In genomic region chr3:66472313-66473134, GRCh38 we compare ENCODE assay signal across 9 cellular contexts. TPM values are rescaled to one million over a fixed set of nuclear protein-coding genes. Genes with fewer than 3 reads are reported as not detected.
DNase-seq lines count a peak whose midpoint lies in the region; ATAC-seq, FAIRE-seq and TF ChIP-seq lines count a peak whose summit lies in the region.
"Had no signal": no experiment of that assay in that cellular context is flagged by ENCODE, and none has a peak within 500 bp of the region (broad histone marks: within the 10 kb centered on the region; RNA-seq: fewer than 3 reads in every experiment).

No MANE protein-coding gene starts in this region.

- H3K4me2 ChIP-seq in Karpas-422 (ENCODE audit: low read depth, low read length, poor library complexity, severe bottlenecking), result peak overlapping the region; percentile 46

- H3K9me3 Mint-ChIP-seq in activated naive CD4-positive, alpha-beta T cell treated with anti-CD3 and anti-CD28 coated beads, Interleukin-2, amount 50 U/mL, for 24 hours, result no peaks in the 10 kb centered on the region

- H3K4me3 Mint-ChIP-seq in activated naive CD4-positive, alpha-beta T cell treated with anti-CD3 and anti-CD28 coated beads, Interleukin-2, amount 50 U/mL, for 24 hours, result peak overlapping the region; percentile 62

- peaks cover 17% of the 10 kb centered on the region; the same call in 1 of the 2 replicates for H3K79me2 ChIP-seq in Karpas-422 (ENCODE audit: low read length)

- ATAC-seq in GM21786 (IDR thresholded peaks at IDR 0.05; ENCODE audit: unreplicated experiment) (peak; percentile 64), lower lobe of right lung (peak in 1 of 2 donors; percentile 66)

- peak; percentile 77 for FAIRE-seq in GM12891 (lab: Jason Lieb, UNC)

- H3K27me3 Mint-ChIP-seq in activated naive CD4-positive, alpha-beta T cell treated with anti-CD3 and anti-CD28 coated beads, Interleukin-2, amount 50 U/mL, for 24 hours, result no peaks in the 10 kb centered on the region

- peak overlapping the region; percentile 8; the same call in 1 of the 2 replicates for H2AFZ ChIP-seq in Karpas-422 (ENCODE audit: low read length)

- peaks cover 6% of the 10 kb centered on the region for H3K36me3 Mint-ChIP-seq in activated naive CD4-positive, alpha-beta T cell treated with anti-CD3 and anti-CD28 coated beads, Interleukin-2, amount 50 U/mL, for 24 hours

- intact Hi-C loops in lower lobe of right lung (cut with DNase I), result no loop called here

- H3K27me3 ChIP-seq in Karpas-422 (ENCODE audit: low read length) (no peaks in the 10 kb centered on the region), lower lobe of right lung (ENCODE audit: low read depth) (no peaks in the 10 kb centered on the region)

- H3K9me3 ChIP-seq in Karpas-422 (ENCODE audit: low read length), result no peaks in the 10 kb centered on the region
- no peaks in the 10 kb centered on the region for H3K9me3 ChIP-seq in lower lobe of right lung

- DNase-seq in GM12891 (ENCODE audit: insufficient read length, low spot score) (peak; percentile 26), Karpas-422 (no peak), lower lobe of right lung (no peak), anterior cingulate cortex (lab: John Stamatoyannopoulos, UW) (no peak), C1 segment of cervical spinal cord (lab: John Stamatoyannopoulos, UW) (no peak), SW 1271 (lab: John Stamatoyannopoulos, UW) (no peak)

- H3K4me3 ChIP-seq in Karpas-422 (ENCODE audit: low read length), result 0 out of 2 replicates have a peak overlapping the region, but pooled peaks have one; percentile 13
- no peak overlapping the region for H3K4me3 ChIP-seq in lower lobe of right lung
- H3K4me3 ChIP-seq: SK-N-MC had no signal

- H4K20me1 ChIP-seq in Karpas-422 (ENCODE audit: insufficient read depth, low read depth, low read length), result no peaks in the 10 kb centered on the region

- no peaks in the 10 kb centered on the region for H3K36me3 ChIP-seq in Karpas-422 (ENCODE audit: insufficient read depth, low read length)
- no peaks in the 10 kb centered on the region for H3K36me3 ChIP-seq in lower lobe of right lung

- H3K4me1 ChIP-seq in Karpas-422 (ENCODE audit: low read length) (peaks cover 97% of the 10 kb centered on the region), lower lobe of right lung (peaks cover 41% of the 10 kb centered on the region)

- H3K27ac ChIP-seq in Karpas-422 (ENCODE audit: low read length) (peak overlapping the region; percentile 14; the same call in 1 of the 2 replicates), lower lobe of right lung (peak overlapping the region; percentile 38)
- H3K27ac ChIP-seq: SK-N-MC had no signal

- H3K4me1 Mint-ChIP-seq in activated naive CD4-positive, alpha-beta T cell treated with anti-CD3 and anti-CD28 coated beads, Interleukin-2, amount 50 U/mL, for 24 hours, result peaks cover 61% of the 10 kb centered on the region

- no peak for TF ChIP-seq POLR2A in GM12891 (IDR thresholded peaks at IDR 0.05; ENCODE audit: low read depth, low read length)

- peak overlapping the region; percentile 89 for H3K27ac Mint-ChIP-seq in activated naive CD4-positive, alpha-beta T cell treated with anti-CD3 and anti-CD28 coated beads, Interleukin-2, amount 50 U/mL, for 24 hours

- H3K9ac ChIP-seq in Karpas-422 (ENCODE audit: low read length), result peak overlapping the region; percentile 4

- no peaks in the 10 kb centered on the region for H3K9me2 ChIP-seq in Karpas-422 (replicated peaks; ENCODE audit: insufficient read depth, low read length)

- no peak for TF ChIP-seq CTCF in lower lobe of right lung (IDR thresholded peaks at IDR 0.05)

TF ChIP-seq in GM12891, 5 proteins besides CTCF, POLR2A, EP300 and RAD21:
- TF ChIP-seq POLR2AphosphoS5 (IDR thresholded peaks at IDR 0.05; ENCODE audit: low read depth, low read length) (no peak), SPI1 (IDR thresholded peaks at IDR 0.05; ENCODE audit: low read depth, low read length) (peak; percentile 37; the same call in 1 of the 2 replicates), PAX5 (IDR thresholded peaks at IDR 0.05; ENCODE audit: insufficient read depth, low read length, severe bottlenecking) (no peak), POU2F2 (IDR thresholded peaks at IDR 0.05; ENCODE audit: low read depth, low read length) (peak; percentile 21; the same call in 1 of the 2 replicates), TAF1 (IDR thresholded peaks at IDR 0.05; ENCODE audit: low read depth, low read length) (no peak)

RNA-seq across cellular contexts. Expression of gene LRIG1, which starts 28.3 kb away (rescaled TPM):
- polyA plus RNA-seq in GM12891 (2012; ENCODE audit: low read depth, missing spikeins), result 6.5 TPM
- total RNA-seq in Karpas-422 (2014; rRNA removed; shearing (Covaris generic); ENCODE audit: low replicate concordance), result 52.4 and 75.4 TPM in 2 replicates
- total RNA-seq in lower lobe of right lung, result 54.2 TPM
